ENCODE assay signal across 22 cellular contexts in the genomic region with DNA sequence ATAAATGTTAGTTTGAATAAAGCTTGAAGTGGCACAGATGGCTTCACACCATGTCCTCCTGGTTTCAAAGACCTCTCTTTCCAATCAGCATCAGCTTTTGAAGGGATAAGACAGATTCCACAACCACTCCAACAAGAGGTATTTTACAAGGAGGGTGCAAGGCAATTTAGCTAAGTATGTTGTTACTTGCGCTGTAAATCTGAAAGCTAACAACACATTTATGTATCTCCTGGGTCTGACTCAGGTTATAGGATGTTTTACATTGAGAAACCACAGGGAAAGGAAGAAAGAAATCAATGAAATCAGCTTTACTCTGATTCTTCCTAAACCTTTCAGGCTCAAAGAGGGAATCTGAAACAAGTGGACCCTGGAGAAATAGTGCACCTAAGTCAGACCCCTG. TPM values are rescaled to one million over a fixed set of nuclear protein-coding genes. Genes with fewer than 3 reads are reported as not detected.
A peak's percentile ranks its signal among the peaks of the same experiment; 100 is the strongest.
DNase-seq lines count a peak whose midpoint lies in the region; ATAC-seq, FAIRE-seq and TF ChIP-seq lines count a peak whose summit lies in the region.
"Had no signal": no experiment of that assay in that cellular context is flagged by ENCODE, and none has a peak within 500 bp of the region (broad histone marks: within the 10 kb centered on the region; RNA-seq: fewer than 3 reads in every experiment).

No MANE protein-coding gene starts in this region.

- no peak overlapping the region for H3K4me2 ChIP-seq in PC-9
- H3K4me2 ChIP-seq: A549; BLaER1 treated with 17β-estradiol and CSF1 and Interleukin-3, amounts not matched to agents 10 nM and 100 nM; GM23338 had no signal

- peaks cover 41% of the 10 kb centered on the region for H3K36me3 ChIP-seq in PC-9 (ENCODE audit: low read depth)

- no peak for TF ChIP-seq POLR2A in H54 (IDR thresholded peaks at IDR 0.05; ENCODE audit: low read depth, low read length)

- H3K79me2 ChIP-seq in PC-9 (ENCODE audit: low read depth), result no peaks in the 10 kb centered on the region

- H3K9me2 ChIP-seq in PC-9 (ENCODE audit: insufficient read depth), result no peaks in the 10 kb centered on the region

- DNase-seq in NCI-H82 (lab: John Stamatoyannopoulos, UW) (peak; percentile 62), NCI-H82 treated with DMSO at 0.1 percent for 48 hours (lab: John Stamatoyannopoulos, UW; ENCODE audit: unreplicated experiment) (no peak), NCI-H1105 treated with DMSO at 0.1 percent for 48 hours (lab: John Stamatoyannopoulos, UW) (peak; percentile 52), NCI-H524 (lab: John Stamatoyannopoulos, UW) (peak; percentile 82 to 94), H54 (ENCODE audit: insufficient read length, low spot score) (no peak), PC-9 (no peak)
- DNase-seq: 8988T; ACHN; AML-193; BE2C; CD4-positive, alpha-beta T cell; CD8-positive, alpha-beta memory T cell; DMS53; EL; GDM1 had no signal

- no peak for TF ChIP-seq CTCF in PC-9 (conservative IDR thresholded peaks at IDR 0.05)

- no peak overlapping the region for H3K4me3 ChIP-seq in PC-9
- H3K4me3 ChIP-seq: A549; BLaER1 treated with 17β-estradiol and CSF1 and Interleukin-3, amounts not matched to agents 10 nM and 100 nM; GM12878; GM23338; HAP-1 had no signal

- H3K27ac ChIP-seq in PC-9, result no peak overlapping the region
- H3K27ac ChIP-seq: A549; BLaER1 treated with 17β-estradiol and CSF1 and Interleukin-3, amounts not matched to agents 10 nM and 100 nM had no signal

- no peak for ATAC-seq in HG03469 (IDR thresholded peaks at IDR 0.05; ENCODE audit: unreplicated experiment)
- ATAC-seq: A549, GM12878, GM23338 had no signal

- FAIRE-seq in H54 (lab: Jason Lieb, UNC), result no peak
- FAIRE-seq: A549, GM12878, GM19239 had no signal

- CTCF ChIA-PET in PC-9 (lab: Charles Lee), result no interaction called here

- H4K20me1 ChIP-seq in PC-9 (ENCODE audit: insufficient read depth), result peaks cover 9% of the 10 kb centered on the region; the same call in 1 of the 2 replicates

- no peak overlapping the region for H2AFZ ChIP-seq in PC-9
- H2AFZ ChIP-seq: GM23338 had no signal

- intact Hi-C loops in PC-9 (cut with micrococcal nuclease; ENCODE audit: unreplicated experiment), result no loop called here

- no TSS peak for BruUV-seq in PC-9 (replicated peaks; lab: Mats Ljungman, UMichigan)

- H3K9me3 ChIP-seq in PC-9 (ENCODE audit: insufficient read depth, low read depth), result no peaks in the 10 kb centered on the region
- H3K9me3 ChIP-seq: A549; BE2C; BLaER1 treated with 17β-estradiol and CSF1 and Interleukin-3, amounts not matched to agents 10 nM and 100 nM; HAP-1 had no signal

- POLR2A ChIA-PET in PC-9 (lab: Charles Lee; ENCODE audit: unreplicated experiment), result no interaction called here

- no peaks in the 10 kb centered on the region for H3K4me1 ChIP-seq in PC-9 (replicated peaks; ENCODE audit: insufficient read depth)
- H3K4me1 ChIP-seq: A549, BE2C had no signal

- no peaks in the 10 kb centered on the region for H3K27me3 ChIP-seq in PC-9 (ENCODE audit: insufficient read depth, low read depth)
- H3K27me3 ChIP-seq: BE2C; BLaER1 treated with 17β-estradiol and CSF1 and Interleukin-3, amounts not matched to agents 10 nM and 100 nM had no signal

- H3F3A ChIP-seq in PC-9 (ENCODE audit: insufficient read depth, low read depth), result peaks cover 13% of the 10 kb centered on the region; the same call in 1 of the 2 replicates

RNA-seq across cellular contexts. Expression of a gene that starts 12.1 kb away (rescaled TPM):
- 50.9 and 54.2 TPM in 2 replicates for total RNA-seq in PC-9 (2021)

RNA-seq across cellular contexts. Expression of a gene that starts 12.3 kb away (rescaled TPM):
- 0.85 and 1.1 TPM in 2 replicates for total RNA-seq in PC-9 (2021)

Comparison
In these comparisons a context has a peak if more than half of its experiments do, and no peak if none do; other contexts are left out.
1. DNase-seq: peak in NCI-H82 (single experiment), NCI-H1105 treated with DMSO at 0.1 percent for 48 hours (single experiment) and NCI-H524 (2 of 2); none in NCI-H82 treated with DMSO at 0.1 percent for 48 hours (single experiment), H54 (single experiment) and PC-9 (0 of 2).